2 cellular contexts compared by ENCODE assay signal in genomic region chr3:186889698-186890097, GRCh38.
TF ChIP-seq lines count a peak whose summit lies in the region.

No MANE protein-coding gene starts in this region.

TF ChIP-seq in HEK293, 187 proteins besides CTCF, POLR2A, EP300 and RAD21:
- TF ChIP-seq ZNF366 (tag by site-specific recombination; conservative IDR thresholded peaks at IDR 0.05) (peak; percentile 42; the same call in 1 of the 2 replicates), ZNF513 (tag by site-specific recombination; IDR thresholded peaks at IDR 0.05) (peak; percentile 95)

TF ChIP-seq in K562, 482 proteins besides CTCF, POLR2A, EP300 and RAD21:
- TF ChIP-seq, protein P1, sequence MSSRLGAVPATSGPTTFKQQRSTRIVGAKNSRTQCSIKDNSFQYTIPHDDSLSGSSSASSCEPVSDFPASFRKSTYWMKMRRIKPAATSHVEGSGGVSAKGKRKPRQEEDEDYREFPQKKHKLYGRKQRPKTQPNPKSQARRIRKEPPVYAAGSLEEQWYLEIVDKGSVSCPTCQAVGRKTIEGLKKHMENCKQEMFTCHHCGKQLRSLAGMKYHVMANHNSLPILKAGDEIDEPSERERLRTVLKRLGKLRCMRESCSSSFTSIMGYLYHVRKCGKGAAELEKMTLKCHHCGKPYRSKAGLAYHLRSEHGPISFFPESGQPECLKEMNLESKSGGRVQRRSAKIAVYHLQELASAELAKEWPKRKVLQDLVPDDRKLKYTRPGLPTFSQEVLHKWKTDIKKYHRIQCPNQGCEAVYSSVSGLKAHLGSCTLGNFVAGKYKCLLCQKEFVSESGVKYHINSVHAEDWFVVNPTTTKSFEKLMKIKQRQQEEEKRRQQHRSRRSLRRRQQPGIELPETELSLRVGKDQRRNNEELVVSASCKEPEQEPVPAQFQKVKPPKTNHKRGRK (tag; IDR thresholded peaks at IDR 0.05) = peak; percentile 90
- TF ChIP-seq EHMT2 (IDR thresholded peaks at IDR 0.05) = 0 out of 2 replicates have a peak, but pooled peaks have one; percentile 36
- 0 out of 2 replicates have a peak, but pooled peaks have one; percentile 44 for TF ChIP-seq GATAD2A (IDR thresholded peaks at IDR 0.05)
- peak; percentile 76; the same call in 1 of the 2 replicates for TF ChIP-seq LARP7 (IDR thresholded peaks at IDR 0.05)
- TF ChIP-seq CC2D1A (IDR thresholded peaks at IDR 0.05) = 0 out of 2 replicates have a peak, but pooled peaks have one; percentile 26
- TF ChIP-seq TSC22D4 (tag; IDR thresholded peaks at IDR 0.05) = 0 out of 2 replicates have a peak, but pooled peaks have one; percentile 55
- TF ChIP-seq SMARCA5 (IDR thresholded peaks at IDR 0.05) = 0 out of 2 replicates have a peak, but pooled peaks have one; percentile 33
- TF ChIP-seq HDAC1 (IDR thresholded peaks at IDR 0.05) = peak in 1 of 2 experiments; percentile 58; a peak in 2 of 4 replicates
- TF ChIP-seq NFRKB (IDR thresholded peaks at IDR 0.05; ENCODE audit: low read depth) = 0 out of 2 replicates have a peak, but pooled peaks have one; percentile 25
- TF ChIP-seq ARHGAP35 (IDR thresholded peaks at IDR 0.05; ENCODE audit: partially characterized antibody) = peak; percentile 52
- peak; percentile 33; the same call in 1 of the 2 replicates for TF ChIP-seq HLTF (IDR thresholded peaks at IDR 0.05)
- TF ChIP-seq CSDE1 (IDR thresholded peaks at IDR 0.05) = 0 out of 4 replicates have a peak, but pooled peaks of 1 of the 2 experiments have one; percentile 62
- TF ChIP-seq SMARCE1 (IDR thresholded peaks at IDR 0.05) = 0 out of 2 replicates have a peak, but pooled peaks have one; percentile 20
- TF ChIP-seq NCOR1 (IDR thresholded peaks at IDR 0.05) = 0 out of 2 replicates have a peak, but pooled peaks have one; percentile 6
